9 cellular contexts compared by ENCODE assay signal in genomic region chr9:84296146-84296843, GRCh38. TPM values are rescaled to one million over a fixed set of nuclear protein-coding genes. Genes with fewer than 3 reads are reported as not detected.
A peak's percentile ranks its signal among the peaks of the same experiment; 100 is the strongest.
DNase-seq lines count a peak whose midpoint lies in the region; ATAC-seq and TF ChIP-seq lines count a peak whose summit lies in the region.
"Had no signal": no experiment of that assay in that cellular context is flagged by ENCODE, and none has a peak within 500 bp of the region (broad histone marks: within the 10 kb centered on the region; RNA-seq: fewer than 3 reads in every experiment).

No MANE protein-coding gene starts in this region.

- TF ChIP-seq CTCF in coronary artery (IDR thresholded peaks at IDR 0.05) (no peak), uterus (IDR thresholded peaks at IDR 0.05) (no peak)

- intact Hi-C loops in uterus (cut with DNase I; ENCODE audit: low total_unique reads) = no loop called here

- H3K9me3 ChIP-seq in uterus = no peaks in the 10 kb centered on the region

- TF ChIP-seq POLR2A in uterus (IDR thresholded peaks at IDR 0.05) = no peak

- H3K4me1 ChIP-seq in uterus = no peaks in the 10 kb centered on the region

- peak; percentile 42 for ATAC-seq in HG03342 (IDR thresholded peaks at IDR 0.05; ENCODE audit: unreplicated experiment)

- peak; percentile 51 for DNase-seq in activated T-cell treated with anti-CD3 and anti-CD28 coated beads for 24 hours (ENCODE audit: low read depth)
- DNase-seq in activated T-cell treated with anti-CD3 and anti-CD28 coated beads, Interleukin-2, amount 50 U/mL, for 1 hour = no peak
- peak; percentile 5 to 8 for DNase-seq in activated CD8-positive, alpha-beta memory T cell treated with anti-CD3 and anti-CD28 coated beads for 4 hours (ENCODE audit: low read depth in 2 of 2)
- peak; percentile 70 for DNase-seq in kidney glomerular epithelial cell (lab: John Stamatoyannopoulos, UW)
- DNase-seq in coronary artery (ENCODE audit: low spot score) = no peak
- no peak for DNase-seq in uterus
- no peak for DNase-seq in amygdala (lab: John Stamatoyannopoulos, UW)

- H3K27me3 ChIP-seq in uterus = no peaks in the 10 kb centered on the region

- no peak overlapping the region for H3K4me3 ChIP-seq in coronary artery
- no peak overlapping the region for H3K4me3 ChIP-seq in uterus

- H3K36me3 ChIP-seq in uterus = no peaks in the 10 kb centered on the region

- no peak overlapping the region for H3K27ac ChIP-seq in coronary artery
- H3K27ac ChIP-seq in uterus = no peak overlapping the region
- H3K27ac ChIP-seq: C4-2B had no signal

RNA-seq across cellular contexts. Expression of gene SLC28A3, which starts 44.3 kb away (rescaled TPM):
- total RNA-seq in uterus = under 1 TPM in 1 of 4 donors, not detected in 3; 0.76 TPM

Comparison
In these comparisons a context has a peak if more than half of its experiments do, and no peak if none do; other contexts are left out.
1. DNase-seq: peak in activated T-cell treated with anti-CD3 and anti-CD28 coated beads for 24 hours (single experiment), activated CD8-positive, alpha-beta memory T cell treated with anti-CD3 and anti-CD28 coated beads for 4 hours (2 of 2) and kidney glomerular epithelial cell (single experiment); none in activated T-cell treated with anti-CD3 and anti-CD28 coated beads, Interleukin-2, amount 50 U/mL, for 1 hour (single experiment), coronary artery (single experiment), uterus (0 of 2) and amygdala (0 of 56).